20 cellular contexts compared by ENCODE assay signal in genomic region chr2:98550165-98550564, GRCh38. TPM values are rescaled to one million over a fixed set of nuclear protein-coding genes. Genes with fewer than 3 reads are reported as not detected.
DNase-seq lines count a peak whose midpoint lies in the region; ATAC-seq and TF ChIP-seq lines count a peak whose summit lies in the region.
"Had no signal": no experiment of that assay in that cellular context is flagged by ENCODE, and none has a peak within 500 bp of the region (broad histone marks: within the 10 kb centered on the region; RNA-seq: fewer than 3 reads in every experiment).

No MANE protein-coding gene starts in this region.

- H3K4me3 Mint-ChIP-seq in T-cell, result no peak overlapping the region
- H3K4me3 Mint-ChIP-seq: H9, nephron, type B pancreatic cell had no signal

- ATAC-seq in left cardiac atrium (no peak), T-cell (replicated peaks in 1 of 4) (no peak), aorta (ENCODE audit: low FRiP score) (peak; percentile 21)
- ATAC-seq: foreskin keratinocyte, Right ventricle myocardium inferior had no signal

- H3K27ac ChIP-seq in right atrium auricular region (no peak overlapping the region), aorta (ENCODE audit: low read depth in 1 of 2, low read length in 2 of 2) (no peak overlapping the region), osteoblast (ENCODE audit: low read depth, low read length) (no peak overlapping the region)
- H3K27ac ChIP-seq: foreskin keratinocyte had no signal

- H3K4me1 ChIP-seq in right atrium auricular region, result peaks cover 0 to 7% of the 10 kb centered on the region in 2 donors
- no peaks in the 10 kb centered on the region for H3K4me1 ChIP-seq in aorta (ENCODE audit: control insufficient read depth in 1 of 2, insufficient read depth in 2 of 2, low read length in 2 of 2)
- peaks cover 4% of the 10 kb centered on the region for H3K4me1 ChIP-seq in osteoblast (ENCODE audit: insufficient read depth, low read length)
- H3K4me1 ChIP-seq: foreskin keratinocyte had no signal

- H3K36me3 Mint-ChIP-seq in T-cell, result peaks cover 67% of the 10 kb centered on the region

- WGBS in aorta, 2 donors, result 93 to 98% methylated on average over 4 of the region's 4 CpGs

- H3K79me2 ChIP-seq in osteoblast (ENCODE audit: insufficient read depth, low read length), result no peaks in the 10 kb centered on the region

- no peaks in the 10 kb centered on the region for H3K27me3 ChIP-seq in right atrium auricular region
- H3K27me3 ChIP-seq in aorta (ENCODE audit: control insufficient read depth in 1 of 2, insufficient read depth in 2 of 2, low read length in 1 of 2), result no peaks in the 10 kb centered on the region
- no peaks in the 10 kb centered on the region for H3K27me3 ChIP-seq in osteoblast (ENCODE audit: insufficient read depth, low read length)
- H3K27me3 ChIP-seq: foreskin keratinocyte had no signal

- intact Hi-C loops in left cardiac atrium (cut with DNase I) (no loop called here), aorta (cut with DNase I) (no loop called here)

- H3K36me3 ChIP-seq in right atrium auricular region, result peaks cover 48% of the 10 kb centered on the region
- H3K36me3 ChIP-seq in aorta (ENCODE audit: control insufficient read depth in 1 of 2, insufficient read depth in 2 of 2, low read length in 1 of 2), result peaks cover 2 to 19% of the 10 kb centered on the region in 2 donors
- peaks cover 31% of the 10 kb centered on the region for H3K36me3 ChIP-seq in osteoblast (ENCODE audit: insufficient read depth, low read length)

- H4K20me1 ChIP-seq in osteoblast (ENCODE audit: insufficient read depth, low read length), result no peaks in the 10 kb centered on the region

- CTCF ChIA-PET in T-cell (lab: Charles Lee), result no interaction called here

- H3K27ac Mint-ChIP-seq in T-cell, result peak overlapping the region; percentile 19 to 25
- H3K27ac Mint-ChIP-seq: H9, nephron, type B pancreatic cell had no signal

- H3K4me1 Mint-ChIP-seq in T-cell, result peaks cover 44 to 57% (median 52%) of the 10 kb centered on the region in 3 donors
- H3K4me1 Mint-ChIP-seq: H9, nephron had no signal

- DNase-seq in right atrium auricular region (ENCODE audit: low spot score) (peak; percentile 43), left cardiac atrium (no peak), T-cell (peak in 1 of 34 experiments; percentile 4), ecto neural progenitor cell (ENCODE audit: low spot score) (peak; percentile 19), aorta (no peak), hippocampal formation (lab: John Stamatoyannopoulos, UW) (no peak), osteoblast (ENCODE audit: insufficient read length, low spot score, missing footprints) (no peak)
- DNase-seq: caudate nucleus, erythroblast, foreskin keratinocyte, H9, hypothalamus, kidney, mammary epithelial cell, NCI-H146, NCI-H2171 treated with DMSO at 0.1 percent for 48 hours, NCI-H69 had no signal

- no peaks in the 10 kb centered on the region for H3K27me3 Mint-ChIP-seq in T-cell
- H3K27me3 Mint-ChIP-seq: type B pancreatic cell had no signal

- H3K4me3 ChIP-seq in right atrium auricular region (no peak overlapping the region), aorta (ENCODE audit: low read length in 2 of 2) (no peak overlapping the region), osteoblast (ENCODE audit: insufficient read depth, low read length) (no peak overlapping the region)

- POLR2A ChIA-PET in T-cell (lab: Charles Lee), result no interaction called here

- H3K9me3 ChIP-seq in right atrium auricular region, result no peaks in the 10 kb centered on the region
- no peaks in the 10 kb centered on the region for H3K9me3 ChIP-seq in aorta (ENCODE audit: control insufficient read depth, low read length)
- H3K9me3 ChIP-seq in osteoblast (ENCODE audit: low read depth, low read length), result no peaks in the 10 kb centered on the region

- H2AFZ ChIP-seq in osteoblast (ENCODE audit: low read length), result no peak overlapping the region

- H3K4me2 ChIP-seq in osteoblast (ENCODE audit: insufficient read depth, low read length), result no peak overlapping the region

- H3K9me3 Mint-ChIP-seq in T-cell, result no peaks in the 10 kb centered on the region
- H3K9me3 Mint-ChIP-seq: H9, nephron, type B pancreatic cell had no signal

- TF ChIP-seq CTCF in right atrium auricular region (IDR thresholded peaks at IDR 0.05), result no peak
- no peak for TF ChIP-seq CTCF in osteoblast (IDR thresholded peaks at IDR 0.05; ENCODE audit: extremely low read depth, low read depth, low read length)

RNA-seq across cellular contexts. Expression of gene COA5, which starts 58.1 kb away (rescaled TPM):
- total RNA-seq in right atrium auricular region (10 to 100 TPM; 19.8 to 22.3 TPM), left cardiac atrium (10 to 100 TPM; 23.1 to 23.7 TPM), T-cell (10 to 100 TPM; 24.6 to 45.8 (median 39.9) TPM), aorta (10 to 100 TPM; 18.1 to 31.1 TPM), osteoblast (17.4 and 21.2 TPM in 2 replicates)
- 10 to 100 TPM; 43.5 to 60.3 TPM for polyA plus RNA-seq in aorta

RNA-seq across cellular contexts. Expression of gene UNC50, which starts 58.2 kb away (rescaled TPM):
- total RNA-seq in right atrium auricular region (10 to 100 TPM; 30.4 to 35.3 TPM), left cardiac atrium (10 to 100 TPM; 28.3 to 33.7 TPM), T-cell (10 to 100 TPM; 19.5 to 37.9 (median 29.5) TPM), aorta (10 to 100 TPM; 33.7 to 39.6 TPM), osteoblast (31.5 and 36.2 TPM in 2 replicates)
- 10 to 100 TPM; 39.7 to 62.5 TPM for polyA plus RNA-seq in aorta

Comparison
In these comparisons a context has a peak if more than half of its experiments do, and no peak if none do; other contexts are left out.
1. DNase-seq: peak in right atrium auricular region (single experiment) and ecto neural progenitor cell (single experiment); none in left cardiac atrium (single experiment), aorta (0 of 2), hippocampal formation (0 of 2) and osteoblast (single experiment).